Comparison of ENCODE assay signal across 7 cellular contexts in the genomic region with DNA sequence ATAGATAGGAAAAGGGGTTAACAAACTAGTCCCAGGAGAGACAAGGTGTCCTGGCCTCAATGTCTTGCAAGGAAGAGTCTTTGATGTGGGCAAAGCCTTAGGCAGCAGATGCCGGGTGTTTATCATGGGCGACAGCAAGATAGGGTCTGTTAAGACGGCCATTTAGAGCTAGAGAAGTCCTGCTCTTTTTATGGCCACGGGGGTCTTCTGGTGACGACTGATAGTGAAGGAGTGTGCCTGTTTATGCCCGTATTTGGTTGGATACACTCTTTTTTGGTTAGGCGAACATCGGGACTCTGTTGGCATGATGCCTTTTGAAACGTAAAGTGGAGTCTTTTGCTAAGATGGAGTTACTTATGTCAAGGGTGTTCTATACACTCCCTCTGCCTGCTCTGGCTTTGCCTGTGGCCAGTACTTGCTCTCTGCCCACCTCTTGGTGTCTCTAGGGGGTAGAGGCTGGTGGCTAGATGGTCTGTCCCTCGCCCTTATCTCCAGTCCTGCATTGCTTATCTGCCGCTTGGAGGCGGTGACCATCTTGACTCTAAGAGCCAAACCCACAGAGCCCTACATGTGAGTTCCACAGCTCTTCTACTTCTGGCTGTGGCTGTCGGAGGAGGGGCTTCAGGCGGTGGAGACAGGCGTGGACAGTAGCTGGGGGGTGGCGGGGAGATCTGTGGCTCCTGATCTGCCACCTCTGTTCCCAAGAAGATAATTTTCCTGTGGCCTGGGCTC. TPM values are rescaled to one million over a fixed set of nuclear protein-coding genes. Genes with fewer than 3 reads are reported as not detected.
DNase-seq lines count a peak whose midpoint lies in the region; ATAC-seq and TF ChIP-seq lines count a peak whose summit lies in the region.

No MANE protein-coding gene starts in this region.

- H3K36me3 Mint-ChIP-seq in activated CD8-positive, alpha-beta T cell treated with anti-CD3 and anti-CD28 coated beads for 36 hours (ENCODE audit: low read depth), result peaks cover 8% of the 10 kb centered on the region

- intact Hi-C loops in activated CD8-positive, alpha-beta T cell treated with anti-CD3 and anti-CD28 coated beads for 36 hours (cut with micrococcal nuclease), result loop anchor here (5.0 kb wide), 2 partner anchors 50 to 140 kb away; no protein-coding TSS in a partner anchor

- H3K4me1 ChIP-seq in HUES64 (ENCODE audit: insufficient read depth, low read length) (no peaks in the 10 kb centered on the region), hepatocyte (ENCODE audit: insufficient read depth) (peaks cover 8% of the 10 kb centered on the region)

- peak overlapping the region; percentile 79 for H3K4me2 ChIP-seq in hepatocyte

- no peak for DNase-seq in activated CD8-positive, alpha-beta T cell treated with anti-CD3 and anti-CD28 coated beads for 36 hours
- no peak for DNase-seq in hepatocyte (ENCODE audit: low spot score)
- no peak for DNase-seq in stimulated activated naive CD8-positive, alpha-beta T cell treated with anti-CD3 and anti-CD28 coated beads, Interleukin-15, amount 100 ng/mL, for 72 hours
- no peak for DNase-seq in GM13977 (ENCODE audit: low spot score)
- no peak for DNase-seq in NOMO-1 treated with dmso at 0.1 percent for 144 hours (lab: John Stamatoyannopoulos, UW; ENCODE audit: unreplicated experiment)

- ATAC-seq in activated CD8-positive, alpha-beta T cell treated with anti-CD3 and anti-CD28 coated beads for 36 hours, result no peak
- ATAC-seq in stimulated activated naive CD8-positive, alpha-beta T cell treated with anti-CD3 and anti-CD28 coated beads, Interleukin-15, amount 100 ng/mL, for 72 hours, result no peak
- ATAC-seq in GM21526 (IDR thresholded peaks at IDR 0.05; ENCODE audit: low FRiP score, unreplicated experiment), result no peak

- H3K9me3 ChIP-seq in HUES64 (ENCODE audit: insufficient read depth, low read depth, low read length), result no peaks in the 10 kb centered on the region
- H3K9me3 ChIP-seq in hepatocyte (ENCODE audit: low read depth), result no peaks in the 10 kb centered on the region

- no peaks in the 10 kb centered on the region for H3K27me3 Mint-ChIP-seq in activated CD8-positive, alpha-beta T cell treated with anti-CD3 and anti-CD28 coated beads for 36 hours
- no peaks in the 10 kb centered on the region for H3K27me3 Mint-ChIP-seq in stimulated activated naive CD8-positive, alpha-beta T cell treated with anti-CD3 and anti-CD28 coated beads, Interleukin-15, amount 100 ng/mL, for 72 hours

- H3K9me2 ChIP-seq in hepatocyte (replicated peaks; ENCODE audit: insufficient read depth), result no peaks in the 10 kb centered on the region

- TF ChIP-seq CTCF in activated CD8-positive, alpha-beta T cell treated with anti-CD3 and anti-CD28 coated beads for 36 hours (IDR thresholded peaks at IDR 0.05), result no peak
- TF ChIP-seq CTCF in hepatocyte (IDR thresholded peaks at IDR 0.05; ENCODE audit: poor library complexity), result no peak
- no peak for TF ChIP-seq CTCF in GM13977 (IDR thresholded peaks at IDR 0.05; ENCODE audit: extremely low read depth, insufficient read depth, missing control alignments)

- no peaks in the 10 kb centered on the region for H3K9me3 Mint-ChIP-seq in activated CD8-positive, alpha-beta T cell treated with anti-CD3 and anti-CD28 coated beads for 36 hours
- no peaks in the 10 kb centered on the region for H3K9me3 Mint-ChIP-seq in stimulated activated naive CD8-positive, alpha-beta T cell treated with anti-CD3 and anti-CD28 coated beads, Interleukin-15, amount 100 ng/mL, for 72 hours

- no peaks in the 10 kb centered on the region for H3K79me2 ChIP-seq in hepatocyte

- no peaks in the 10 kb centered on the region for H4K20me1 ChIP-seq in hepatocyte (ENCODE audit: insufficient read depth, poor library complexity, severe bottlenecking)

- H3K36me3 ChIP-seq in HUES64 (ENCODE audit: insufficient read depth, low read length), result no peaks in the 10 kb centered on the region
- H3K36me3 ChIP-seq in hepatocyte (replicated peaks; ENCODE audit: insufficient read depth, low read depth), result no peaks in the 10 kb centered on the region

- peaks cover 41% of the 10 kb centered on the region for H3K4me1 Mint-ChIP-seq in activated CD8-positive, alpha-beta T cell treated with anti-CD3 and anti-CD28 coated beads for 36 hours (ENCODE audit: low read depth)
- peaks cover 54% of the 10 kb centered on the region for H3K4me1 Mint-ChIP-seq in stimulated activated naive CD8-positive, alpha-beta T cell treated with anti-CD3 and anti-CD28 coated beads, Interleukin-15, amount 100 ng/mL, for 72 hours

- H3K4me3 Mint-ChIP-seq in activated CD8-positive, alpha-beta T cell treated with anti-CD3 and anti-CD28 coated beads for 36 hours, result peak overlapping the region; percentile 89
- H3K4me3 Mint-ChIP-seq in stimulated activated naive CD8-positive, alpha-beta T cell treated with anti-CD3 and anti-CD28 coated beads, Interleukin-15, amount 100 ng/mL, for 72 hours, result peak overlapping the region; percentile 95 to 98

- no peak overlapping the region for H3K9ac ChIP-seq in HUES64 (ENCODE audit: low read depth, low read length)

- POLR2A ChIA-PET in activated CD8-positive, alpha-beta T cell treated with anti-CD3 and anti-CD28 coated beads for 36 hours (lab: Charles Lee), result interaction anchor here (0.6 to 1.7 kb wide), 13 partner anchors 9 to 140 kb away, joined by 3 to 7 read pairs (median 4); no protein-coding TSS in a partner anchor

- WGBS in HUES64, result 94% methylated on average over 16 of the region's 16 CpGs
- 84% methylated on average over 16 of the region's 16 CpGs for WGBS in hepatocyte (ENCODE audit: low lambda C conversion rate, missing lambda C conversion rate)

- H3K27ac ChIP-seq in HUES64 (ENCODE audit: low read depth, low read length), result no peak overlapping the region
- peak overlapping the region; percentile 80 for H3K27ac ChIP-seq in hepatocyte

- in situ Hi-C loops in GM13977 (cut with MboI; ENCODE audit: low pct_unique_long_range_greater_than_20kb, low sequenced_read_pairs, unreplicated experiment), result loop anchor here (10.0 kb wide), 1 partner anchor 142 kb away; no protein-coding TSS in a partner anchor

- peak overlapping the region; percentile 45 for H3K4me3 ChIP-seq in HUES64 (ENCODE audit: low read length)
- H3K4me3 ChIP-seq in hepatocyte, result peak overlapping the region; percentile 27

- H3K27ac Mint-ChIP-seq in activated CD8-positive, alpha-beta T cell treated with anti-CD3 and anti-CD28 coated beads for 36 hours, result peak overlapping the region; percentile 99
- peak overlapping the region; percentile 99 for H3K27ac Mint-ChIP-seq in stimulated activated naive CD8-positive, alpha-beta T cell treated with anti-CD3 and anti-CD28 coated beads, Interleukin-15, amount 100 ng/mL, for 72 hours

- peak overlapping the region; percentile 88 for H2AFZ ChIP-seq in hepatocyte

- CTCF ChIA-PET in activated CD8-positive, alpha-beta T cell treated with anti-CD3 and anti-CD28 coated beads for 36 hours (lab: Charles Lee), result interaction anchor here (0.6 to 19.4 kb wide), 48 partner anchors 8 to 563 kb away, joined by 3 to 418 read pairs (median 4); no protein-coding TSS in a partner anchor

- H3K27me3 ChIP-seq in HUES64 (ENCODE audit: insufficient read depth, low read length), result peaks cover 10% of the 10 kb centered on the region
- no peaks in the 10 kb centered on the region for H3K27me3 ChIP-seq in hepatocyte

RNA-seq across cellular contexts. Expression of a gene that starts 55.8 kb away (rescaled TPM):
- 13.8 TPM for polyA plus RNA-seq in HUES64 (2013, experiment 1 of 2)
- polyA plus RNA-seq in HUES64 (2013, experiment 2 of 2), result 16.9 TPM
- total RNA-seq in activated CD8-positive, alpha-beta T cell treated with anti-CD3 and anti-CD28 coated beads for 36 hours, result 10 to 100 TPM; 20.4 to 21.2 TPM
- total RNA-seq in hepatocyte, result 122 and 140 TPM in 2 replicates
- 31.6 and 32.7 TPM in 2 replicates for polyA plus RNA-seq in hepatocyte
